In the genomic region with DNA sequence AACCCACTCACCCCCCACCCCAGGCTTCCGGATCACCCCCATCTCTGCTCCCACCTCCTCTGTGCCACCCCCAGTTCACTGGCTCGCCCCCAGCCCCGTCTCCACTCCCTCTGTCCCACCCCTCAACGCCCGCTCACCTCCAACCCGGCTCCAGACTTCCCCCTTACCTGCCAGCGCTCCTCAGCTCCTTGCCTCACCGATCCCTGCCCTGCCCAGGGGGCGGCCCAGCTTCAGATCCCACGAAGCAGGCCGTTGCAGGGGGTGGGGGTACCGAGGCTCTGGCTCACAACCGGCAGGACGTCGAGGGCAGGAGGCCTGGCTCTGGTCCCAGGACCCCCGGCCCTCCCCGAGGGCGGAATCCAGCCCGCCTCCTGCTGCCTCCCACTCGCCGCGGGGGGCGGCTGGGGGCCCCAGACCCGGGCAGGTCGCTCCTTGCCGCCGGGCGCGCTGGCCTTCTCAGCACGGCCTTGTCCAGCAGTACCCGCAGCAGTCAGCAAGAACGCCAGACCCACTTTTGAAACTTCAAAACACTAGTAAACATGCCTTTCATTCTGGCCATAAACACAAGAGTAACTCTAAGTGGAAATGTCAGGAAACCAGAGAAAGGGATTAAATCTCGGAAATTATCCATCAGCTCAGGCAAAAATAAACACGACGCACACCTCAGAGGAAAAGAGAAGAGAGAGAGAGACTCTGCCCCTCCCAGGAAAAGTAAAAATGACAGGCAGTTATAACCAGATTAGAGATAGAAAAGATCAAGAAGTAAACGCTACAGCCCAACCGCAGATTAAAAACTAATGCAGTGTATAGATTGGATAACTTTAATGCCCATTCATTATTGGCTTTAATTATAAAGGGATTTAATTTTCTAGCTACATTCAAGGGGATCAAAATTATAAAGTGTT, we compare ENCODE assay signal across 1 cellular context.
TF ChIP-seq lines count a peak whose summit lies in the region.

No MANE protein-coding gene starts in this region.

TF ChIP-seq in GM12878, 131 proteins besides CTCF, POLR2A, EP300 and RAD21:
- TF ChIP-seq FOXM1 (IDR thresholded peaks at IDR 0.05; ENCODE audit: low read depth, low read length) = no peak
- TF ChIP-seq CEBPB (IDR thresholded peaks at IDR 0.05; ENCODE audit: borderline replicate concordance in 1 of 2, low read depth in 2 of 2, low read length in 2 of 2) = no peak
- no peak for TF ChIP-seq TBL1XR1 (IDR thresholded peaks at IDR 0.05; ENCODE audit: low read depth, low read length)
- no peak for TF ChIP-seq ATF3 (IDR thresholded peaks at IDR 0.05; ENCODE audit: borderline replicate concordance, extremely low read depth, low read depth, low read length)
- no peak for TF ChIP-seq SMAD1 (IDR thresholded peaks at IDR 0.05; ENCODE audit: low read depth, partially characterized antibody)
- TF ChIP-seq ZNF217 (IDR thresholded peaks at IDR 0.05) = no peak
- TF ChIP-seq NKRF (conservative IDR thresholded peaks at IDR 0.05) = no peak
- TF ChIP-seq SIN3A (IDR thresholded peaks at IDR 0.05; ENCODE audit: low read depth, low read length) = no peak
- TF ChIP-seq, protein P1, sequence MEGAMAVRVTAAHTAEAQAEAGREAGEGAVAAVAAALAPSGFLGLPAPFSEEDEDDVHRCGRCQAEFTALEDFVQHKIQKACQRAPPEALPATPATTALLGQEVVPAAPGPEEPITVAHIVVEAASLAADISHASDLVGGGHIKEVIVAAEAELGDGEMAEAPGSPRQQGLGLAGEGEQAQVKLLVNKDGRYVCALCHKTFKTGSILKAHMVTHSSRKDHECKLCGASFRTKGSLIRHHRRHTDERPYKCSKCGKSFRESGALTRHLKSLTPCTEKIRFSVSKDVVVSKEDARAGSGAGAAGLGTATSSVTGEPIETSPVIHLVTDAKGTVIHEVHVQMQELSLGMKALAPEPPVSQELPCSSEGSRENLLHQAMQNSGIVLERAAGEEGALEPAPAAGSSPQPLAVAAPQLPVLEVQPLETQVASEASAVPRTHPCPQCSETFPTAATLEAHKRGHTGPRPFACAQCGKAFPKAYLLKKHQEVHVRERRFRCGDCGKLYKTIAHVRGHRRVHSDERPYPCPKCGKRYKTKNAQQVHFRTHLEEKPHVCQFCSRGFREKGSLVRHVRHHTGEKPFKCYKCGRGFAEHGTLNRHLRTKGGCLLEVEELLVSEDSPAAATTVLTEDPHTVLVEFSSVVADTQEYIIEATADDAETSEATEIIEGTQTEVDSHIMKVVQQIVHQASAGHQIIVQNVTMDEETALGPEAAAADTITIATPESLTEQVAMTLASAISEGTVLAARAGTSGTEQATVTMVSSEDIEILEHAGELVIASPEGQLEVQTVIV (IDR thresholded peaks at IDR 0.05; ENCODE audit: borderline replicate concordance, partially characterized antibody) = no peak
- no peak for TF ChIP-seq RUNX3 (IDR thresholded peaks at IDR 0.05; ENCODE audit: low read length)
- TF ChIP-seq HDGF (IDR thresholded peaks at IDR 0.05) = no peak
- no peak for TF ChIP-seq CBX3 (IDR thresholded peaks at IDR 0.05; ENCODE audit: borderline replicate concordance, low read depth)
- TF ChIP-seq, protein P2, sequence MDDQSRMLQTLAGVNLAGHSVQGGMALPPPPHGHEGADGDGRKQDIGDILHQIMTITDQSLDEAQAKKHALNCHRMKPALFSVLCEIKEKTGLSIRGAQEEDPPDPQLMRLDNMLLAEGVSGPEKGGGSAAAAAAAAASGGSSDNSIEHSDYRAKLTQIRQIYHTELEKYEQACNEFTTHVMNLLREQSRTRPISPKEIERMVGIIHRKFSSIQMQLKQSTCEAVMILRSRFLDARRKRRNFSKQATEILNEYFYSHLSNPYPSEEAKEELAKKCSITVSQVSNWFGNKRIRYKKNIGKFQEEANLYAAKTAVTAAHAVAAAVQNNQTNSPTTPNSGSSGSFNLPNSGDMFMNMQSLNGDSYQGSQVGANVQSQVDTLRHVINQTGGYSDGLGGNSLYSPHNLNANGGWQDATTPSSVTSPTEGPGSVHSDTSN (IDR thresholded peaks at IDR 0.05; ENCODE audit: insufficient replicate concordance, low read depth, low read length) = no peak
- TF ChIP-seq ZNF622 (IDR thresholded peaks at IDR 0.05) = no peak
- no peak for TF ChIP-seq BHLHE40 (IDR thresholded peaks at IDR 0.05; ENCODE audit: borderline replicate concordance in 1 of 2, low read depth in 2 of 2, low read length in 1 of 2)
- TF ChIP-seq, protein P3, sequence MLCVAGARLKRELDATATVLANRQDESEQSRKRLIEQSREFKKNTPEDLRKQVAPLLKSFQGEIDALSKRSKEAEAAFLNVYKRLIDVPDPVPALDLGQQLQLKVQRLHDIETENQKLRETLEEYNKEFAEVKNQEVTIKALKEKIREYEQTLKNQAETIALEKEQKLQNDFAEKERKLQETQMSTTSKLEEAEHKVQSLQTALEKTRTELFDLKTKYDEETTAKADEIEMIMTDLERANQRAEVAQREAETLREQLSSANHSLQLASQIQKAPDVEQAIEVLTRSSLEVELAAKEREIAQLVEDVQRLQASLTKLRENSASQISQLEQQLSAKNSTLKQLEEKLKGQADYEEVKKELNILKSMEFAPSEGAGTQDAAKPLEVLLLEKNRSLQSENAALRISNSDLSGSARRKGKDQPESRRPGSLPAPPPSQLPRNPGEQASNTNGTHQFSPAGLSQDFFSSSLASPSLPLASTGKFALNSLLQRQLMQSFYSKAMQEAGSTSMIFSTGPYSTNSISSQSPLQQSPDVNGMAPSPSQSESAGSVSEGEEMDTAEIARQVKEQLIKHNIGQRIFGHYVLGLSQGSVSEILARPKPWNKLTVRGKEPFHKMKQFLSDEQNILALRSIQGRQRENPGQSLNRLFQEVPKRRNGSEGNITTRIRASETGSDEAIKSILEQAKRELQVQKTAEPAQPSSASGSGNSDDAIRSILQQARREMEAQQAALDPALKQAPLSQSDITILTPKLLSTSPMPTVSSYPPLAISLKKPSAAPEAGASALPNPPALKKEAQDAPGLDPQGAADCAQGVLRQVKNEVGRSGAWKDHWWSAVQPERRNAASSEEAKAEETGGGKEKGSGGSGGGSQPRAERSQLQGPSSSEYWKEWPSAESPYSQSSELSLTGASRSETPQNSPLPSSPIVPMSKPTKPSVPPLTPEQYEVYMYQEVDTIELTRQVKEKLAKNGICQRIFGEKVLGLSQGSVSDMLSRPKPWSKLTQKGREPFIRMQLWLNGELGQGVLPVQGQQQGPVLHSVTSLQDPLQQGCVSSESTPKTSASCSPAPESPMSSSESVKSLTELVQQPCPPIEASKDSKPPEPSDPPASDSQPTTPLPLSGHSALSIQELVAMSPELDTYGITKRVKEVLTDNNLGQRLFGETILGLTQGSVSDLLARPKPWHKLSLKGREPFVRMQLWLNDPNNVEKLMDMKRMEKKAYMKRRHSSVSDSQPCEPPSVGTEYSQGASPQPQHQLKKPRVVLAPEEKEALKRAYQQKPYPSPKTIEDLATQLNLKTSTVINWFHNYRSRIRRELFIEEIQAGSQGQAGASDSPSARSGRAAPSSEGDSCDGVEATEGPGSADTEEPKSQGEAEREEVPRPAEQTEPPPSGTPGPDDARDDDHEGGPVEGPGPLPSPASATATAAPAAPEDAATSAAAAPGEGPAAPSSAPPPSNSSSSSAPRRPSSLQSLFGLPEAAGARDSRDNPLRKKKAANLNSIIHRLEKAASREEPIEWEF (IDR thresholded peaks at IDR 0.05; ENCODE audit: insufficient replicate concordance, low read depth, low read length) = no peak
- no peak for TF ChIP-seq GABPA (IDR thresholded peaks at IDR 0.05; ENCODE audit: low read depth)
- TF ChIP-seq ESRRA (IDR thresholded peaks at IDR 0.05; ENCODE audit: low read length) = no peak
